ENCODE assay signal across 22 cellular contexts in genomic region chr21:40200962-40201361, GRCh38.
"Had no signal": no experiment of that assay in that cellular context is flagged by ENCODE, and none has a peak within 500 bp of the region (broad histone marks: within the 10 kb centered on the region; RNA-seq: fewer than 3 reads in every experiment).

No MANE protein-coding gene starts in this region.

- H3K27ac ChIP-seq: hepatocyte, parathyroid adenoma, prostate gland, right lobe of liver, tibial artery, upper lobe of left lung, uterus had no signal

- H3K9ac ChIP-seq: parathyroid adenoma had no signal

- H3K79me2 ChIP-seq: hepatocyte, parathyroid adenoma had no signal

- H3K4me2 ChIP-seq: hepatocyte had no signal

- H3K9me3 ChIP-seq: prostate gland, right lobe of liver, tibial artery, upper lobe of left lung, uterus had no signal

- H3K4me3 ChIP-seq: hepatocyte, lung, prostate gland, right lobe of liver, spleen, tibial artery, upper lobe of left lung, uterus had no signal

- H3K4me1 ChIP-seq: parathyroid adenoma, prostate gland, right lobe of liver, spleen, tibial artery, upper lobe of left lung, uterus had no signal

- DNase-seq: dermis blood vessel endothelial cell; foreskin melanocyte; head of caudate nucleus; kidney; left cardiac atrium; left ventricle myocardium superior; mesenchymal stem cell; midbrain; right lobe of liver; spleen; stimulated activated CD4-positive, alpha-beta T cell treated with anti-CD3 and anti-CD28 coated beads, Interleukin-15, amount 100 ng/mL, for 24 hours; stimulated activated CD4-positive, alpha-beta T cell treated with anti-CD3 and anti-CD28 coated beads, Interleukin-1b, Interleukin-23, amount 100 ng/mL, for 48 hours; stimulated activated CD4-positive, alpha-beta T cell treated with anti-CD3 and anti-CD28 coated beads, Interleukin-4, amount 100 ng/mL, for 24 hours; tibial artery; upper lobe of left lung; uterus had no signal

- ATAC-seq: left cardiac atrium; left ventricle myocardium superior; natural killer cell treated with Interleukin-12 subunit alpha and Interleukin-12 subunit beta and Interleukin-15 and Interleukin-18, amount 100 ng/mL, for 72 hours; right lobe of liver; stimulated activated memory B cell treated with anti-CD40 and anti-IgM and Interleukin-4, amounts not matched to agents 10 μg/mL and 1 μg/mL and 100 μg/mL, for 72 hours had no signal

- H3K36me3 ChIP-seq: prostate gland, right lobe of liver, spleen, tibial artery, upper lobe of left lung, uterus had no signal

- H3K27me3 ChIP-seq: hepatocyte, spleen, tibial artery, upper lobe of left lung, uterus had no signal

- H2AFZ ChIP-seq: hepatocyte, parathyroid adenoma had no signal
